Comparison of ENCODE assay signal across 1 cellular context in the genomic region with DNA sequence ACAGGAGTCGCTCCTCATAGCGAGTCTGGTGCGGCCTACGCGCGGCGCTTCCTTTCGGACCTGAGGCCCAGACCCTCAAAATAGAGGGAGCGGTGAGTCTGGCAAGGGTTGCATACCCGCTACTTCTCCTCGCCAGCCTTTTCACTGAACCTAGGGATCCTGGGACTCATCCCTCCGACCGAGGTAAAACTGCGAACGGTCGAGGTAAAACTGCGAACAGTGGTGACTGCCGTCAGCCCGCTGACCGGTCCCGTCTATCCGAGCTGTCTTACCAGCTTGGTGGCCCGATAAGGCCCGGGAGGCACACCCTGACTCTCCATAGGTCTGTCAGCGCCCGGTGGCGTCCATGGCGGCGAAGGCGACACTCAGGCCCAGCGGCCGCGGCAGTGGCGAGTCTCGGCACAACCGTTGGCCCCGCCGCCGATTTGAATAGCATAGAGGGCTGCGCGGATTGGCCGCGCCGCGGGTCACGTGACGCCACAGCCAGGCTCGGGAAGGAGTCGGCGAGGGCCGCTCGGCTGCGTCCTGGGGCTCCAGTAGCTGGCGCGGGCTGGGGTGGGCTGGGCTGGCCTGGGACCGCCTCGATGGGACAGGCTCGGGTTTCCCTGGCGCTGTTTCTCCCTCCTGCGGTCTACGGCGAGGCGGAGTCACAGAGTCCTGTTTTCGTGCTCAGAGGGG.
TF ChIP-seq lines count a peak whose summit lies in the region.

A gene with protein sequence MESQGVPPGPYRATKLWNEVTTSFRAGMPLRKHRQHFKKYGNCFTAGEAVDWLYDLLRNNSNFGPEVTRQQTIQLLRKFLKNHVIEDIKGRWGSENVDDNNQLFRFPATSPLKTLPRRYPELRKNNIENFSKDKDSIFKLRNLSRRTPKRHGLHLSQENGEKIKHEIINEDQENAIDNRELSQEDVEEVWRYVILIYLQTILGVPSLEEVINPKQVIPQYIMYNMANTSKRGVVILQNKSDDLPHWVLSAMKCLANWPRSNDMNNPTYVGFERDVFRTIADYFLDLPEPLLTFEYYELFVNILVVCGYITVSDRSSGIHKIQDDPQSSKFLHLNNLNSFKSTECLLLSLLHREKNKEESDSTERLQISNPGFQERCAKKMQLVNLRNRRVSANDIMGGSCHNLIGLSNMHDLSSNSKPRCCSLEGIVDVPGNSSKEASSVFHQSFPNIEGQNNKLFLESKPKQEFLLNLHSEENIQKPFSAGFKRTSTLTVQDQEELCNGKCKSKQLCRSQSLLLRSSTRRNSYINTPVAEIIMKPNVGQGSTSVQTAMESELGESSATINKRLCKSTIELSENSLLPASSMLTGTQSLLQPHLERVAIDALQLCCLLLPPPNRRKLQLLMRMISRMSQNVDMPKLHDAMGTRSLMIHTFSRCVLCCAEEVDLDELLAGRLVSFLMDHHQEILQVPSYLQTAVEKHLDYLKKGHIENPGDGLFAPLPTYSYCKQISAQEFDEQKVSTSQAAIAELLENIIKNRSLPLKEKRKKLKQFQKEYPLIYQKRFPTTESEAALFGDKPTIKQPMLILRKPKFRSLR (minus strand): TSS at position 403 of the 678 bp plus-strand sequence. CDS start 83 bp downstream, at position 320.

TF ChIP-seq in K562, 482 proteins besides CTCF, POLR2A, EP300 and RAD21 (continued from another document and continues in another):
- TF ChIP-seq, protein P1, sequence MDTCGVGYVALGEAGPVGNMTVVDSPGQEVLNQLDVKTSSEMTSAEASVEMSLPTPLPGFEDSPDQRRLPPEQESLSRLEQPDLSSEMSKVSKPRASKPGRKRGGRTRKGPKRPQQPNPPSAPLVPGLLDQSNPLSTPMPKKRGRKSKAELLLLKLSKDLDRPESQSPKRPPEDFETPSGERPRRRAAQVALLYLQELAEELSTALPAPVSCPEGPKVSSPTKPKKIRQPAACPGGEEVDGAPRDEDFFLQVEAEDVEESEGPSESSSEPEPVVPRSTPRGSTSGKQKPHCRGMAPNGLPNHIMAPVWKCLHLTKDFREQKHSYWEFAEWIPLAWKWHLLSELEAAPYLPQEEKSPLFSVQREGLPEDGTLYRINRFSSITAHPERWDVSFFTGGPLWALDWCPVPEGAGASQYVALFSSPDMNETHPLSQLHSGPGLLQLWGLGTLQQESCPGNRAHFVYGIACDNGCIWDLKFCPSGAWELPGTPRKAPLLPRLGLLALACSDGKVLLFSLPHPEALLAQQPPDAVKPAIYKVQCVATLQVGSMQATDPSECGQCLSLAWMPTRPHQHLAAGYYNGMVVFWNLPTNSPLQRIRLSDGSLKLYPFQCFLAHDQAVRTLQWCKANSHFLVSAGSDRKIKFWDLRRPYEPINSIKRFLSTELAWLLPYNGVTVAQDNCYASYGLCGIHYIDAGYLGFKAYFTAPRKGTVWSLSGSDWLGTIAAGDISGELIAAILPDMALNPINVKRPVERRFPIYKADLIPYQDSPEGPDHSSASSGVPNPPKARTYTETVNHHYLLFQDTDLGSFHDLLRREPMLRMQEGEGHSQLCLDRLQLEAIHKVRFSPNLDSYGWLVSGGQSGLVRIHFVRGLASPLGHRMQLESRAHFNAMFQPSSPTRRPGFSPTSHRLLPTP (IDR thresholded peaks at IDR 0.05; ENCODE audit: borderline replicate concordance, extremely low read depth, insufficient read length), result no peak
- TF ChIP-seq POLR2B (IDR thresholded peaks at IDR 0.05; ENCODE audit: low read depth, partially characterized antibody), result peak; percentile 40
- TF ChIP-seq, protein P2, sequence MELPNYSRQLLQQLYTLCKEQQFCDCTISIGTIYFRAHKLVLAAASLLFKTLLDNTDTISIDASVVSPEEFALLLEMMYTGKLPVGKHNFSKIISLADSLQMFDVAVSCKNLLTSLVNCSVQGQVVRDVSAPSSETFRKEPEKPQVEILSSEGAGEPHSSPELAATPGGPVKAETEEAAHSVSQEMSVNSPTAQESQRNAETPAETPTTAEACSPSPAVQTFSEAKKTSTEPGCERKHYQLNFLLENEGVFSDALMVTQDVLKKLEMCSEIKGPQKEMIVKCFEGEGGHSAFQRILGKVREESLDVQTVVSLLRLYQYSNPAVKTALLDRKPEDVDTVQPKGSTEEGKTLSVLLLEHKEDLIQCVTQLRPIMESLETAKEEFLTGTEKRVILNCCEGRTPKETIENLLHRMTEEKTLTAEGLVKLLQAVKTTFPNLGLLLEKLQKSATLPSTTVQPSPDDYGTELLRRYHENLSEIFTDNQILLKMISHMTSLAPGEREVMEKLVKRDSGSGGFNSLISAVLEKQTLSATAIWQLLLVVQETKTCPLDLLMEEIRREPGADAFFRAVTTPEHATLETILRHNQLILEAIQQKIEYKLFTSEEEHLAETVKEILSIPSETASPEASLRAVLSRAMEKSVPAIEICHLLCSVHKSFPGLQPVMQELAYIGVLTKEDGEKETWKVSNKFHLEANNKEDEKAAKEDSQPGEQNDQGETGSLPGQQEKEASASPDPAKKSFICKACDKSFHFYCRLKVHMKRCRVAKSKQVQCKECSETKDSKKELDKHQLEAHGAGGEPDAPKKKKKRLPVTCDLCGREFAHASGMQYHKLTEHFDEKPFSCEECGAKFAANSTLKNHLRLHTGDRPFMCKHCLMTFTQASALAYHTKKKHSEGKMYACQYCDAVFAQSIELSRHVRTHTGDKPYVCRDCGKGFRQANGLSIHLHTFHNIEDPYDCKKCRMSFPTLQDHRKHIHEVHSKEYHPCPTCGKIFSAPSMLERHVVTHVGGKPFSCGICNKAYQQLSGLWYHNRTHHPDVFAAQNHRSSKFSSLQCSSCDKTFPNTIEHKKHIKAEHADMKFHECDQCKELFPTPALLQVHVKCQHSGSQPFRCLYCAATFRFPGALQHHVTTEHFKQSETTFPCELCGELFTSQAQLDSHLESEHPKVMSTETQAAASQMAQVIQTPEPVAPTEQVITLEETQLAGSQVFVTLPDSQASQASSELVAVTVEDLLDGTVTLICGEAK (IDR thresholded peaks at IDR 0.05), result no peak
- TF ChIP-seq, protein P2 (CRISPR knock-in tag; IDR thresholded peaks at IDR 0.05), result 0 out of 2 replicates have a peak, but pooled peaks have one; percentile 34
- no peak for TF ChIP-seq ETV6 (IDR thresholded peaks at IDR 0.05; ENCODE audit: borderline replicate concordance in 1 of 2, low read depth in 2 of 2, low read length in 1 of 2)
- TF ChIP-seq ETV6 (CRISPR knock-in tag; IDR thresholded peaks at IDR 0.05; ENCODE audit: borderline replicate concordance), result no peak
- no peak for TF ChIP-seq ATF1 (CRISPR knock-in tag; IDR thresholded peaks at IDR 0.05)
- TF ChIP-seq ATF1 (tag; IDR thresholded peaks at IDR 0.05), result peak; percentile 79
- peak; percentile 81; the same call in 1 of the 2 replicates for TF ChIP-seq GATAD2B (IDR thresholded peaks at IDR 0.05; ENCODE audit: borderline replicate concordance)
- TF ChIP-seq KLF16 (IDR thresholded peaks at IDR 0.05), result no peak
- TF ChIP-seq, protein P3, sequence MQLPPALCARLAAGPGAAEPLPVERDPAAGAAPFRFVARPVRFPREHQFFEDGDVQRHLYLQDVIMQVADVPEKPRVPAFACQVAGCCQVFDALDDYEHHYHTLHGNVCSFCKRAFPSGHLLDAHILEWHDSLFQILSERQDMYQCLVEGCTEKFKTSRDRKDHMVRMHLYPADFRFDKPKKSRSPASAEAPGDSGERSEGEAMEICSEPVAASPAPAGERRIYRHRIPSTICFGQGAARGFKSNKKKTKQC (CRISPR knock-in tag; IDR thresholded peaks at IDR 0.05), result peak; percentile 90
- TF ChIP-seq BCL6 (CRISPR knock-in tag; IDR thresholded peaks at IDR 0.05), result no peak
- TF ChIP-seq KDM5B (IDR thresholded peaks at IDR 0.05; ENCODE audit: insufficient replicate concordance, low read depth, low read length), result peak; percentile 71
- no peak for TF ChIP-seq C11orf30 (IDR thresholded peaks at IDR 0.05; ENCODE audit: low read depth)
- 0 out of 2 replicates have a peak, but pooled peaks have one; percentile 50 for TF ChIP-seq KLF1 (tag; IDR thresholded peaks at IDR 0.05)
- peak in 1 of 2 experiments; percentile 35; a peak in 1 of 4 replicates for TF ChIP-seq NONO (IDR thresholded peaks at IDR 0.05; ENCODE audit: low read depth in 2 of 2, low read length in 1 of 2)
- no peak for TF ChIP-seq KLF13 (tag; IDR thresholded peaks at IDR 0.05; ENCODE audit: borderline replicate concordance, low read depth)
- TF ChIP-seq ZKSCAN1 (IDR thresholded peaks at IDR 0.05; ENCODE audit: low read depth, low read length), result peak; percentile 71; the same call in 1 of the 2 replicates
- TF ChIP-seq CREM (IDR thresholded peaks at IDR 0.05; ENCODE audit: low read depth), result peak; percentile 69
- TF ChIP-seq NUFIP1 (IDR thresholded peaks at IDR 0.05; ENCODE audit: partially characterized antibody), result no peak
- TF ChIP-seq TAF9B (IDR thresholded peaks at IDR 0.05; ENCODE audit: partially characterized antibody), result peak; percentile 56
- TF ChIP-seq, protein P4, sequence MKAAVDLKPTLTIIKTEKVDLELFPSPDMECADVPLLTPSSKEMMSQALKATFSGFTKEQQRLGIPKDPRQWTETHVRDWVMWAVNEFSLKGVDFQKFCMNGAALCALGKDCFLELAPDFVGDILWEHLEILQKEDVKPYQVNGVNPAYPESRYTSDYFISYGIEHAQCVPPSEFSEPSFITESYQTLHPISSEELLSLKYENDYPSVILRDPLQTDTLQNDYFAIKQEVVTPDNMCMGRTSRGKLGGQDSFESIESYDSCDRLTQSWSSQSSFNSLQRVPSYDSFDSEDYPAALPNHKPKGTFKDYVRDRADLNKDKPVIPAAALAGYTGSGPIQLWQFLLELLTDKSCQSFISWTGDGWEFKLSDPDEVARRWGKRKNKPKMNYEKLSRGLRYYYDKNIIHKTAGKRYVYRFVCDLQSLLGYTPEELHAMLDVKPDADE (conservative IDR thresholded peaks at IDR 0.05; ENCODE audit: control insufficient read depth, low read depth, low read length), result peak; percentile 72; the same call in 1 of the 2 replicates
- no peak for TF ChIP-seq SP2 (IDR thresholded peaks at IDR 0.05; ENCODE audit: extremely low read depth, low read depth, low read length, poor library complexity, severe bottlenecking)
- no peak for TF ChIP-seq SRSF9 (IDR thresholded peaks at IDR 0.05; ENCODE audit: borderline replicate concordance, low read depth, low read length)
- no peak for TF ChIP-seq NFE2 (IDR thresholded peaks at IDR 0.05; ENCODE audit: low read depth)
- TF ChIP-seq ETV5 (CRISPR knock-in tag; IDR thresholded peaks at IDR 0.05; ENCODE audit: low read depth), result 0 out of 2 replicates have a peak, but pooled peaks have one; percentile 32
- TF ChIP-seq PML (IDR thresholded peaks at IDR 0.05; ENCODE audit: low read length), result peak; percentile 34; the same call in 1 of the 2 replicates
- no peak for TF ChIP-seq ZC3H8 (IDR thresholded peaks at IDR 0.05)
- peak; percentile 50; the same call in 1 of the 2 replicates for TF ChIP-seq MTA3 (IDR thresholded peaks at IDR 0.05; ENCODE audit: borderline replicate concordance)
- TF ChIP-seq ZNF695 (CRISPR knock-in tag; IDR thresholded peaks at IDR 0.05), result no peak
- no peak for TF ChIP-seq SAFB2 (IDR thresholded peaks at IDR 0.05; ENCODE audit: borderline replicate concordance, low read depth, low read length, severe bottlenecking)
- TF ChIP-seq KAT7 (CRISPR knock-in tag; IDR thresholded peaks at IDR 0.05; ENCODE audit: borderline replicate concordance), result peak; percentile 85; the same call in 1 of the 2 replicates
- TF ChIP-seq, protein P5, sequence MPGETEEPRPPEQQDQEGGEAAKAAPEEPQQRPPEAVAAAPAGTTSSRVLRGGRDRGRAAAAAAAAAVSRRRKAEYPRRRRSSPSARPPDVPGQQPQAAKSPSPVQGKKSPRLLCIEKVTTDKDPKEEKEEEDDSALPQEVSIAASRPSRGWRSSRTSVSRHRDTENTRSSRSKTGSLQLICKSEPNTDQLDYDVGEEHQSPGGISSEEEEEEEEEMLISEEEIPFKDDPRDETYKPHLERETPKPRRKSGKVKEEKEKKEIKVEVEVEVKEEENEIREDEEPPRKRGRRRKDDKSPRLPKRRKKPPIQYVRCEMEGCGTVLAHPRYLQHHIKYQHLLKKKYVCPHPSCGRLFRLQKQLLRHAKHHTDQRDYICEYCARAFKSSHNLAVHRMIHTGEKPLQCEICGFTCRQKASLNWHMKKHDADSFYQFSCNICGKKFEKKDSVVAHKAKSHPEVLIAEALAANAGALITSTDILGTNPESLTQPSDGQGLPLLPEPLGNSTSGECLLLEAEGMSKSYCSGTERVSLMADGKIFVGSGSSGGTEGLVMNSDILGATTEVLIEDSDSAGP (CRISPR knock-in tag; IDR thresholded peaks at IDR 0.05), result no peak
- TF ChIP-seq ZNF445 (CRISPR knock-in tag; IDR thresholded peaks at IDR 0.05; ENCODE audit: low read depth), result no peak
